ENCODE assay signal across 22 cellular contexts in genomic region chr16:49465661-49466528, GRCh38.
DNase-seq lines count a peak whose midpoint lies in the region; ATAC-seq, FAIRE-seq and TF ChIP-seq lines count a peak whose summit lies in the region.
"Had no signal": no experiment of that assay in that cellular context is flagged by ENCODE, and none has a peak within 500 bp of the region (broad histone marks: within the 10 kb centered on the region; RNA-seq: fewer than 3 reads in every experiment).

No MANE protein-coding gene starts in this region.

- POLR2A ChIA-PET in CD4-positive, alpha-beta T cell (lab: Charles Lee) = no interaction called here
- POLR2A ChIA-PET in HepG2 (lab: Yijun Ruan, JAX) = no interaction called here

- no peaks in the 10 kb centered on the region for H3K27me3 Mint-ChIP-seq in CD4-positive, alpha-beta T cell
- peaks cover 19% of the 10 kb centered on the region for H3K27me3 Mint-ChIP-seq in GM23338 (ENCODE audit: insufficient read depth, low read depth, poor library complexity)
- peaks cover 16% of the 10 kb centered on the region for H3K27me3 Mint-ChIP-seq in neural progenitor cell (ENCODE audit: insufficient read depth, low read depth)

- no peaks in the 10 kb centered on the region for H3K9me2 ChIP-seq in GM23338 (ENCODE audit: insufficient read depth)

- H4K20me1 ChIP-seq in GM23338 (replicated peaks; ENCODE audit: insufficient read depth) (no peaks in the 10 kb centered on the region), neural progenitor cell (ENCODE audit: low read depth) (peaks cover 8% of the 10 kb centered on the region), HepG2 (ENCODE audit: insufficient read depth, low read length) (no peaks in the 10 kb centered on the region)

- no TSS peak for BruUV-seq in HepG2 (replicated peaks; lab: Mats Ljungman, UMichigan)

- H3K79me2 ChIP-seq in GM23338 (replicated peaks; ENCODE audit: insufficient read depth) (no peaks in the 10 kb centered on the region), neural progenitor cell (ENCODE audit: low read depth) (no peaks in the 10 kb centered on the region), HepG2 (ENCODE audit: insufficient read depth, low read length) (no peaks in the 10 kb centered on the region)
- H3K79me2 ChIP-seq: parathyroid adenoma had no signal

- in situ Hi-C loops in HepG2 (cut with HindIII; ENCODE audit: extremely low pct_ligation_motif_present, low pct_unique_long_range_greater_than_20kb) = no loop called here

- H3K36me3 ChIP-seq in GM23338 (ENCODE audit: insufficient read depth) = no peaks in the 10 kb centered on the region
- no peaks in the 10 kb centered on the region for H3K36me3 ChIP-seq in neural progenitor cell
- no peaks in the 10 kb centered on the region for H3K36me3 ChIP-seq in HepG2 (replicated peaks in 1 of 2; ENCODE audit: control insufficient read depth in 1 of 2, insufficient read depth in 2 of 2, low read length in 2 of 2)
- H3K36me3 ChIP-seq: left lung, thoracic aorta had no signal

- CTCF ChIA-PET in CD4-positive, alpha-beta T cell (lab: Charles Lee) = interaction anchor here (1.3 kb wide), 1 partner anchor 19 kb away, joined by 3 read pairs; no protein-coding TSS in a partner anchor
- CTCF ChIA-PET in HepG2 (lab: Yijun Ruan, JAX; ENCODE audit: low intra/inter-chr PET ratio, low total read pairs) = no interaction called here

- H3K4me1 ChIP-seq in GM23338 (ENCODE audit: insufficient read depth) (0 out of 2 replicates have a peak, but pooled peaks cover 6% of the 10 kb centered on the region), neural progenitor cell (peaks cover 27% of the 10 kb centered on the region), HepG2 (ENCODE audit: insufficient read depth, low read length) (no peaks in the 10 kb centered on the region)
- H3K4me1 ChIP-seq: left lung, parathyroid adenoma had no signal

- H2AFZ ChIP-seq in GM23338 = peak overlapping the region; percentile 95
- peak overlapping the region; percentile 89 for H2AFZ ChIP-seq in neural progenitor cell (replicated peaks)
- no peak overlapping the region for H2AFZ ChIP-seq in HepG2 (ENCODE audit: low read length)
- H2AFZ ChIP-seq: parathyroid adenoma had no signal

- TF ChIP-seq RAD21 in HepG2 (CRISPR knock-in tag; IDR thresholded peaks at IDR 0.05) = no peak

- TF ChIP-seq EP300 in HepG2 (IDR thresholded peaks at IDR 0.05; ENCODE audit: low read depth in 2 of 2, low read length in 2 of 2) (no peak), HepG2 (CRISPR knock-in tag; IDR thresholded peaks at IDR 0.05; ENCODE audit: borderline replicate concordance) (no peak)

- DNase-seq in CD4-positive, alpha-beta T cell = peak in 1 of 10 experiments; percentile 32
- DNase-seq in GM23338 (ENCODE audit: low spot score) (no peak), ecto neural progenitor cell (ENCODE audit: low spot score) (peak; percentile 34), neural progenitor cell (ENCODE audit: low spot score) (no peak), DMS79 treated with DMSO at 0.1 percent for 48 hours (lab: John Stamatoyannopoulos, UW) (no peak), cortex of kidney (lab: John Stamatoyannopoulos, UW) (no peak), HepG2 (ENCODE audit: low spot score) (no peak)
- DNase-seq: activated CD4-positive, alpha-beta T cell treated with anti-CD3 and anti-CD28 coated beads, Interleukin-2, amount 50 U/mL, for 48 hours; activated gamma-delta T cell treated with Interleukin-2 at 50 U/mL for 16 hours; anterior cingulate cortex; foreskin fibroblast; Kasumi-1; NCI-H2171; small intestine; stimulated activated CD4-positive, alpha-beta T cell treated with anti-CD3 and anti-CD28 coated beads, Interleukin-4, amount 100 ng/mL, for 4 hours had no signal

- H3K9me3 Mint-ChIP-seq in CD4-positive, alpha-beta T cell = no peaks in the 10 kb centered on the region
- H3K9me3 Mint-ChIP-seq in GM23338 (no peaks in the 10 kb centered on the region), neural progenitor cell (no peaks in the 10 kb centered on the region)

- no peak overlapping the region for H3K4me3 Mint-ChIP-seq in CD4-positive, alpha-beta T cell
- H3K4me3 Mint-ChIP-seq in GM23338 (peak overlapping the region; percentile 73), neural progenitor cell (peak overlapping the region; percentile 27)

- H3K27ac Mint-ChIP-seq in CD4-positive, alpha-beta T cell = peak overlapping the region; percentile 92
- H3K27ac Mint-ChIP-seq in GM23338 (no peak overlapping the region), neural progenitor cell (no peak overlapping the region)

- no peaks in the 10 kb centered on the region for H3K27me3 ChIP-seq in CD4-positive, alpha-beta T cell (ENCODE audit: control insufficient read depth, insufficient read depth, low read length)
- H3K27me3 ChIP-seq in GM23338 (ENCODE audit: insufficient read depth) = peaks cover 7% of the 10 kb centered on the region
- peaks cover 27% of the 10 kb centered on the region for H3K27me3 ChIP-seq in neural progenitor cell
- peaks cover 0 to 2% of the 10 kb centered on the region in 2 experiments; a peak in 2 of 5 replicates for H3K27me3 ChIP-seq in HepG2 (ENCODE audit: control insufficient read depth in 1 of 2, insufficient read depth in 2 of 2, low read length in 2 of 2)

- H3F3A ChIP-seq in GM23338 (replicated peaks; ENCODE audit: low read depth) = no peaks in the 10 kb centered on the region
- H3F3A ChIP-seq in neural progenitor cell (ENCODE audit: low read depth) = peaks cover 12% of the 10 kb centered on the region

- H3K36me3 Mint-ChIP-seq in CD4-positive, alpha-beta T cell (ENCODE audit: low read depth) = no peaks in the 10 kb centered on the region
- no peaks in the 10 kb centered on the region for H3K36me3 Mint-ChIP-seq in GM23338 (ENCODE audit: low read depth)
- H3K36me3 Mint-ChIP-seq in neural progenitor cell = no peaks in the 10 kb centered on the region

- H3K4me1 Mint-ChIP-seq in CD4-positive, alpha-beta T cell (ENCODE audit: low read depth) = peaks cover 55% of the 10 kb centered on the region
- peaks cover 24% of the 10 kb centered on the region for H3K4me1 Mint-ChIP-seq in GM23338
- H3K4me1 Mint-ChIP-seq in neural progenitor cell = peaks cover 35% of the 10 kb centered on the region

- H3K9me3 ChIP-seq in CD4-positive, alpha-beta T cell (ENCODE audit: control insufficient read depth, low read length) = no peaks in the 10 kb centered on the region
- H3K9me3 ChIP-seq in neural progenitor cell (ENCODE audit: low read depth) (no peaks in the 10 kb centered on the region), HepG2 (ENCODE audit: low read length) (no peaks in the 10 kb centered on the region)
- H3K9me3 ChIP-seq: left lung, thoracic aorta had no signal

- 43% methylated on average over 19 of the region's 19 CpGs for WGBS in HepG2 (ENCODE audit: low lambda C conversion rate)

- TF ChIP-seq CTCF in CD4-positive, alpha-beta T cell (IDR thresholded peaks at IDR 0.05) = no peak
- no peak for TF ChIP-seq CTCF in GM23338 (conservative IDR thresholded peaks at IDR 0.05; ENCODE audit: low read depth in 2 of 2)
- TF ChIP-seq CTCF in neural progenitor cell (IDR thresholded peaks at IDR 0.05) = no peak
- TF ChIP-seq CTCF in HepG2 (CRISPR knock-in tag; IDR thresholded peaks at IDR 0.05) = no peak

- H3K4me3 ChIP-seq in GM23338 (peak overlapping the region; percentile 64), neural progenitor cell (peak overlapping the region; percentile 53), HepG2 (replicated peaks in 1 of 3; ENCODE audit: insufficient read depth in 1 of 3, low read depth in 2 of 3, low read length in 3 of 3) (no peak overlapping the region)
- H3K4me3 ChIP-seq: left lung, thoracic aorta had no signal

- no peak for TF ChIP-seq POLR2A in HepG2 (IDR thresholded peaks at IDR 0.05; ENCODE audit: insufficient read depth in 1 of 2, low read depth in 2 of 2, low read length in 2 of 2)

- H3K9ac ChIP-seq in neural progenitor cell = no peak overlapping the region
- no peak overlapping the region for H3K9ac ChIP-seq in HepG2 (ENCODE audit: insufficient read depth, low read depth, low read length)
- H3K9ac ChIP-seq: parathyroid adenoma had no signal

- ATAC-seq in CD4-positive, alpha-beta T cell (ENCODE audit: poor library complexity) = no peak
- ATAC-seq in GM23338 = no peak
- no peak for ATAC-seq in HepG2

- no peak overlapping the region for H3K27ac ChIP-seq in CD4-positive, alpha-beta T cell (ENCODE audit: low read depth, low read length)
- no peak overlapping the region for H3K27ac ChIP-seq in GM23338 (ENCODE audit: low read depth)
- no peak overlapping the region for H3K27ac ChIP-seq in neural progenitor cell
- H3K27ac ChIP-seq in HepG2 (ENCODE audit: extremely low read length, insufficient read depth, low read length) = no peak overlapping the region
- H3K27ac ChIP-seq: left lung, parathyroid adenoma, thoracic aorta had no signal

- FAIRE-seq in HepG2 (lab: Jason Lieb, UNC) = no peak
- FAIRE-seq: endothelial cell of umbilical vein, GM18507, RCC 7860, small intestine, TTC549 had no signal

- intact Hi-C loops in CD4-positive, alpha-beta T cell (cut with DNase I, micrococcal nuclease) = loop anchor here in 1 of 2 experiments (2.0 kb wide), 1 partner anchor 23 kb away; no protein-coding TSS in a partner anchor
- intact Hi-C loops in HepG2 (cut with micrococcal nuclease; ENCODE audit: unreplicated experiment) = no loop called here

- H3K4me2 ChIP-seq in GM23338 (peak overlapping the region; percentile 85), neural progenitor cell (peak overlapping the region; percentile 84), HepG2 (ENCODE audit: low read depth, low read length) (no peak overlapping the region)

Comparison
In these comparisons a context has a peak if more than half of its experiments do, and no peak if none do; other contexts are left out.
1. H3K4me3 ChIP-seq: peak in GM23338 (single experiment) and neural progenitor cell (single experiment); none in HepG2 (0 of 3).